ENCODE assay signal across 8 cellular contexts in the genomic region with DNA sequence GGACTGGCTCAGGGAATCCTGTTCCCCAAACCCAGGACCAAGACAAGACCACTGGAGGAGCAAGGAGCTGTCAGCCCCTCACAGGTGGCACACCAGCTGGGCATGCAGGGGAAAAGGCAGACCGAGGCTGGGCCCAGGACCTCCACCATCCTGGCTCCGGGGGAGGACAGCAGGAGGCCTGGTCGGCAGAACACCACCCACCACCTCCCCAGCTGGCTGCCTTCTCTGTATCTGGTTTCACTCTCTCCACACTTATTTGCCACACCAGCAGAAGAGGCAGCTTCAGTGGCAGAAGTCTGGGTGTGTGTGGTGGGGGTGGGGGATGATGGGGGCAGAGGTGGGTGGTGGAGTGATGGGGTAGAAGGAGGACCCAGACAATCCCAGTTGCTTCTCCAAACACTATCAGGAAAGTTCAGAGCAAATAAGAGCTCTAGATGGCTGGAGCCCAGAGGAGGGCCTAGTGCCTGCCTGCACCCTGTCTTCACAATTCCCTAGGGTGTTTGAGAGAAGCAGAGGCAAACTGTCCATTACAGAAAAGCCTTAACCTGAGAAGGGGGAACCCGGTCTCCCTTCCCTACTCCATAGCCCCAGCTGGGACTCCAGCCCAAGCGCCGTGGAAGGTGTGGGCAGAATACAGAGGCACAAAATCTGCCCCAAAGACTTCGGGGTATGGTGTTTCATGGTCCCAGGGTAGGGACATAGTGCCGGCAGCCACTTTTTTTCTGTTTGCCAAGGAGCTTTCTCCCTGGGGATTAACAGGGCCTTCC. TPM values are rescaled to one million over a fixed set of nuclear protein-coding genes. Genes with fewer than 3 reads are reported as not detected.
DNase-seq lines count a peak whose midpoint lies in the region; ATAC-seq and TF ChIP-seq lines count a peak whose summit lies in the region.

No MANE protein-coding gene starts in this region.

- H3K4me1 ChIP-seq in heart right ventricle = peaks cover 25 to 68% (median 52%) of the 10 kb centered on the region in 9 donors
- H3K4me1 ChIP-seq in ascending aorta = peaks cover 24 to 52% of the 10 kb centered on the region in 2 donors
- H3K4me1 ChIP-seq in muscle layer of duodenum (ENCODE audit: control insufficient read depth in 1 of 2, insufficient read depth in 2 of 2, low read length in 2 of 2) = peaks cover 31 to 63% of the 10 kb centered on the region in 2 donors

- H3K36me3 ChIP-seq in heart right ventricle (no peaks in the 10 kb centered on the region), ascending aorta (no peaks in the 10 kb centered on the region), muscle layer of duodenum (ENCODE audit: control insufficient read depth in 1 of 2, insufficient read depth in 2 of 2, low read length in 2 of 2) (no peaks in the 10 kb centered on the region)

- intact Hi-C loops in heart right ventricle (cut with DNase I) = loop anchor here in 5 of 10 donors (1.0 to 10.0 kb wide), 4 partner anchors 24 to 740 kb away; a partner anchor contains a TSS
- intact Hi-C loops in Right ventricle myocardium superior (cut with DNase I) = no loop called here
- intact Hi-C loops in ascending aorta (cut with DNase I) = loop anchor here (5.0 to 10.0 kb wide), 7 partner anchors 212 to 2000 kb away; a partner anchor contains a TSS
- intact Hi-C loops in left colon (cut with DNase I, micrococcal nuclease) = loop anchor here in 1 of 2 donors (2.0 kb wide), 1 partner anchor 24 kb away; no protein-coding TSS in a partner anchor

- H3K27me3 ChIP-seq in heart right ventricle (no peaks in the 10 kb centered on the region), ascending aorta (no peaks in the 10 kb centered on the region), muscle layer of duodenum (ENCODE audit: low read depth, low read length) (no peaks in the 10 kb centered on the region)

- H3K4me3 ChIP-seq in heart right ventricle = no peak overlapping the region
- no peak overlapping the region for H3K4me3 ChIP-seq in ascending aorta
- no peak overlapping the region for H3K4me3 ChIP-seq in muscle layer of duodenum (ENCODE audit: low read depth in 1 of 2, low read length in 2 of 2)

- ATAC-seq in heart right ventricle = peak in 2 of 8 donors; percentile 12 to 18
- no peak for ATAC-seq in Right ventricle myocardium superior (ENCODE audit: poor library complexity)
- no peak for ATAC-seq in left colon

- DNase-seq in heart right ventricle = no peak
- no peak for DNase-seq in Right ventricle myocardium superior
- no peak for DNase-seq in ascending aorta (ENCODE audit: low spot score in 2 of 2)
- DNase-seq in left colon = no peak
- no peak for DNase-seq in ecto neural progenitor cell (ENCODE audit: low spot score)
- no peak for DNase-seq in 8988T
- DNase-seq in KBM-7 = no peak

- H3K27ac ChIP-seq in heart right ventricle (peak overlapping the region; percentile 23 to 86 (median 78)), ascending aorta (peak overlapping the region; percentile 74 to 76), muscle layer of duodenum (ENCODE audit: low read length) (peak overlapping the region; percentile 88)

- TF ChIP-seq CTCF in heart right ventricle (IDR thresholded peaks at IDR 0.05) = no peak
- TF ChIP-seq CTCF in ascending aorta (IDR thresholded peaks at IDR 0.05) = no peak

- H3K9me3 ChIP-seq in heart right ventricle (no peaks in the 10 kb centered on the region), ascending aorta (no peaks in the 10 kb centered on the region), muscle layer of duodenum (ENCODE audit: control insufficient read depth in 1 of 2, low read length in 2 of 2) (no peaks in the 10 kb centered on the region)

- in situ Hi-C loops in KBM-7 (cut with MboI; ENCODE audit: low pct_unique_long_range_greater_than_20kb, low sequenced_read_pairs) = no loop called here

- WGBS in heart right ventricle, 2 donors = 45 to 63% methylated on average over 8 of the region's 8 CpGs

RNA-seq across cellular contexts. Expression of a gene that starts 52.0 kb away (rescaled TPM):
- total RNA-seq in heart right ventricle = 10 to 100 TPM in 2 of 10 donors, 1 to 10 TPM in 8; 5.4 to 17.1 (median 9.3) TPM
- polyA plus RNA-seq in heart right ventricle = 1 to 10 TPM; 1.4 to 2.4 TPM
- 12.3 TPM for total RNA-seq in Right ventricle myocardium superior
- total RNA-seq in ascending aorta = 33.0 TPM
- 1 to 10 TPM; 2.9 to 10.0 TPM for total RNA-seq in left colon
